ENCODE assay signal across 1 cellular context in genomic region chr12:51915003-51915625, GRCh38.
TF ChIP-seq lines count a peak whose summit lies in the region.

No MANE protein-coding gene starts in this region.

TF ChIP-seq in K562, 482 proteins besides CTCF, POLR2A, EP300 and RAD21 (continued from another document):
- TF ChIP-seq HINFP (tag; conservative IDR thresholded peaks at IDR 0.05; ENCODE audit: low read depth) = no peak
- TF ChIP-seq MAFG (tag; conservative IDR thresholded peaks at IDR 0.05) = no peak
- TF ChIP-seq STAG1 (CRISPR knock-in tag; IDR thresholded peaks at IDR 0.05; ENCODE audit: borderline replicate concordance) = no peak
- peak; percentile 31; the same call in 1 of the 2 replicates for TF ChIP-seq TFAP4 (CRISPR knock-in tag; IDR thresholded peaks at IDR 0.05; ENCODE audit: borderline replicate concordance)
- TF ChIP-seq NFIC (IDR thresholded peaks at IDR 0.05) = no peak
- TF ChIP-seq BRCA1 (IDR thresholded peaks at IDR 0.05) = no peak
- TF ChIP-seq BRCA1 (CRISPR knock-in tag; IDR thresholded peaks at IDR 0.05) = no peak
- TF ChIP-seq POLR3G (IDR thresholded peaks at IDR 0.05; ENCODE audit: extremely low read depth, insufficient read length, insufficient replicate concordance) = no peak
- no peak for TF ChIP-seq ASH1L (IDR thresholded peaks at IDR 0.05; ENCODE audit: borderline replicate concordance, low read depth, partially characterized antibody)
- TF ChIP-seq MLX (CRISPR knock-in tag; conservative IDR thresholded peaks at IDR 0.05) = no peak
- TF ChIP-seq HCFC1 (IDR thresholded peaks at IDR 0.05; ENCODE audit: low read depth, low read length) = no peak
- TF ChIP-seq ZNF766 (CRISPR knock-in tag; conservative IDR thresholded peaks at IDR 0.05) = no peak
- TF ChIP-seq CEBPZ (IDR thresholded peaks at IDR 0.05; ENCODE audit: borderline replicate concordance, low read depth, low read length) = no peak
- no peak for TF ChIP-seq SMC3 (conservative IDR thresholded peaks at IDR 0.05; ENCODE audit: insufficient read depth, low read depth, low read length)
- TF ChIP-seq CBFA2T2 (conservative IDR thresholded peaks at IDR 0.05) = 0 out of 2 replicates have a peak, but pooled peaks have one; percentile 18
- no peak for TF ChIP-seq SMAD2 (IDR thresholded peaks at IDR 0.05; ENCODE audit: low read depth, low read length)
- no peak for TF ChIP-seq ZNF263 (CRISPR knock-in tag; IDR thresholded peaks at IDR 0.05; ENCODE audit: borderline replicate concordance)
- TF ChIP-seq ZNF639 (CRISPR knock-in tag; conservative IDR thresholded peaks at IDR 0.05 in 1 of 2, IDR thresholded peaks at IDR 0.05 in 1 of 2) = no peak
- TF ChIP-seq GTF2F1 (IDR thresholded peaks at IDR 0.05; ENCODE audit: low read depth, low read length) = no peak
- TF ChIP-seq ZKSCAN8 (CRISPR knock-in tag; IDR thresholded peaks at IDR 0.05) = no peak
- no peak for TF ChIP-seq ZNF586 (CRISPR knock-in tag; conservative IDR thresholded peaks at IDR 0.05)
- TF ChIP-seq RERE (CRISPR knock-in tag; IDR thresholded peaks at IDR 0.05; ENCODE audit: borderline replicate concordance) = no peak
- TF ChIP-seq UBTF (IDR thresholded peaks at IDR 0.05; ENCODE audit: borderline replicate concordance in 1 of 2, low read depth in 2 of 2, low read length in 2 of 2) = no peak
- TF ChIP-seq MED1 (CRISPR knock-in tag; IDR thresholded peaks at IDR 0.05; ENCODE audit: borderline replicate concordance) = no peak
- TF ChIP-seq PHF8 (IDR thresholded peaks at IDR 0.05; ENCODE audit: borderline replicate concordance, low read length) = no peak
- TF ChIP-seq ARHGAP35 (IDR thresholded peaks at IDR 0.05; ENCODE audit: partially characterized antibody) = no peak
- TF ChIP-seq DEAF1 (CRISPR knock-in tag; IDR thresholded peaks at IDR 0.05) = no peak
- no peak for TF ChIP-seq WHSC1 (IDR thresholded peaks at IDR 0.05; ENCODE audit: low read length)
- TF ChIP-seq SAFB (IDR thresholded peaks at IDR 0.05; ENCODE audit: borderline replicate concordance, low read depth, low read length) = no peak
- no peak for TF ChIP-seq NONO (IDR thresholded peaks at IDR 0.05; ENCODE audit: low read depth in 2 of 2, low read length in 1 of 2)
- no peak for TF ChIP-seq TCF15 (CRISPR knock-in tag; IDR thresholded peaks at IDR 0.05)
- TF ChIP-seq IRF9 (tag; IDR thresholded peaks at IDR 0.05) = no peak
- no peak for TF ChIP-seq CAMTA2 (CRISPR knock-in tag; conservative IDR thresholded peaks at IDR 0.05)
- no peak for TF ChIP-seq ZBTB49 (CRISPR knock-in tag; IDR thresholded peaks at IDR 0.05; ENCODE audit: borderline replicate concordance)
